1 cellular context compared by ENCODE assay signal in genomic region chr6:146984251-146984924, GRCh38.
TF ChIP-seq lines count a peak whose summit lies in the region.

No MANE protein-coding gene starts in this region.

TF ChIP-seq in HepG2, 621 proteins besides CTCF, POLR2A, EP300 and RAD21 (continued from another document and continues in another):
- TF ChIP-seq MXD1 (CRISPR knock-in tag; IDR thresholded peaks at IDR 0.05) (no peak), SP1 (IDR thresholded peaks at IDR 0.05) (no peak), SP1 (CRISPR knock-in tag; IDR thresholded peaks at IDR 0.05) (no peak), DZIP1 (CRISPR knock-in tag; IDR thresholded peaks at IDR 0.05) (no peak), CREB1 (IDR thresholded peaks at IDR 0.05) (no peak), CREB1 (CRISPR knock-in tag; IDR thresholded peaks at IDR 0.05) (no peak; the same call in 1 of the 2 replicates), ATAD3A (CRISPR knock-in tag; IDR thresholded peaks at IDR 0.05) (no peak), CSRNP1 (CRISPR knock-in tag; IDR thresholded peaks at IDR 0.05) (0 out of 2 replicates have a peak, but pooled peaks have one; percentile 46), MED8 (CRISPR knock-in tag; IDR thresholded peaks at IDR 0.05; ENCODE audit: insufficient replicate concordance) (no peak), FOXK2 (IDR thresholded peaks at IDR 0.05) (no peak), ISL2 (CRISPR knock-in tag; IDR thresholded peaks at IDR 0.05) (peak; percentile 89), KDM5B (CRISPR knock-in tag; IDR thresholded peaks at IDR 0.05; ENCODE audit: borderline replicate concordance) (no peak), KLF16 (CRISPR knock-in tag; IDR thresholded peaks at IDR 0.05) (peak in 1 of 2 experiments; percentile 44; a peak in 1 of 4 replicates), CBX1 (IDR thresholded peaks at IDR 0.05; ENCODE audit: low read depth) (no peak), ZNF557 (CRISPR knock-in tag; IDR thresholded peaks at IDR 0.05) (no peak), ZNF256 (CRISPR knock-in tag; conservative IDR thresholded peaks at IDR 0.05) (no peak; the same call in 1 of the 2 replicates), ZNF367 (CRISPR knock-in tag; IDR thresholded peaks at IDR 0.05; ENCODE audit: borderline replicate concordance) (no peak), ETS1 (CRISPR knock-in tag; IDR thresholded peaks at IDR 0.05) (no peak), ZNF3 (CRISPR knock-in tag; IDR thresholded peaks at IDR 0.05) (no peak), FOXP4 (CRISPR knock-in tag; IDR thresholded peaks at IDR 0.05) (peak; percentile 71), NFAT5 (CRISPR knock-in tag; IDR thresholded peaks at IDR 0.05) (no peak), ZNF660 (CRISPR knock-in tag; IDR thresholded peaks at IDR 0.05; ENCODE audit: borderline replicate concordance, low read depth) (no peak), CEBPB (IDR thresholded peaks at IDR 0.05; ENCODE audit: borderline replicate concordance, low read depth, low read length) (peak; percentile 79; the same call in 1 of the 2 replicates), GLI4 (CRISPR knock-in tag; IDR thresholded peaks at IDR 0.05; ENCODE audit: borderline replicate concordance) (no peak), MTA3 (CRISPR knock-in tag; IDR thresholded peaks at IDR 0.05) (no peak), ETV5 (CRISPR knock-in tag; IDR thresholded peaks at IDR 0.05; ENCODE audit: borderline replicate concordance) (peak; percentile 45; the same call in 1 of the 2 replicates), ZNF576 (CRISPR knock-in tag; IDR thresholded peaks at IDR 0.05) (no peak), FOSL1 (CRISPR knock-in tag; IDR thresholded peaks at IDR 0.05; ENCODE audit: borderline replicate concordance) (0 out of 2 replicates have a peak, but pooled peaks have one; percentile 34), KAT2B (IDR thresholded peaks at IDR 0.05; ENCODE audit: borderline replicate concordance, low read depth, low read length) (no peak), IRF1 (CRISPR knock-in tag; IDR thresholded peaks at IDR 0.05; ENCODE audit: low read depth) (no peak), ZNF549 (CRISPR knock-in tag; IDR thresholded peaks at IDR 0.05) (no peak), SOX5 (CRISPR knock-in tag; IDR thresholded peaks at IDR 0.05; ENCODE audit: borderline replicate concordance) (peak; percentile 95), CERS6 (CRISPR knock-in tag; IDR thresholded peaks at IDR 0.05) (no peak), RXRB (CRISPR knock-in tag; IDR thresholded peaks at IDR 0.05; ENCODE audit: borderline replicate concordance) (0 out of 2 replicates have a peak, but pooled peaks have one; percentile 27), SKI (IDR thresholded peaks at IDR 0.05; ENCODE audit: partially characterized antibody) (peak; percentile 21), TCF12 (IDR thresholded peaks at IDR 0.05) (no peak), TCF12 (CRISPR knock-in tag; IDR thresholded peaks at IDR 0.05) (0 out of 2 replicates have a peak, but pooled peaks have one; percentile 11), ZBTB3 (CRISPR knock-in tag; IDR thresholded peaks at IDR 0.05; ENCODE audit: borderline replicate concordance, low read depth) (no peak), RFXANK (CRISPR knock-in tag; IDR thresholded peaks at IDR 0.05) (no peak), TERF1 (CRISPR knock-in tag; IDR thresholded peaks at IDR 0.05) (no peak), ARID2 (CRISPR knock-in tag; IDR thresholded peaks at IDR 0.05; ENCODE audit: borderline replicate concordance) (no peak; the same call in 1 of the 2 replicates), EHMT2 (IDR thresholded peaks at IDR 0.05; ENCODE audit: borderline replicate concordance, low read depth, low read length) (no peak), ONECUT2 (CRISPR knock-in tag; IDR thresholded peaks at IDR 0.05) (peak; percentile 94)
